Comparison of ENCODE assay signal across 8 cellular contexts in the genomic region with DNA sequence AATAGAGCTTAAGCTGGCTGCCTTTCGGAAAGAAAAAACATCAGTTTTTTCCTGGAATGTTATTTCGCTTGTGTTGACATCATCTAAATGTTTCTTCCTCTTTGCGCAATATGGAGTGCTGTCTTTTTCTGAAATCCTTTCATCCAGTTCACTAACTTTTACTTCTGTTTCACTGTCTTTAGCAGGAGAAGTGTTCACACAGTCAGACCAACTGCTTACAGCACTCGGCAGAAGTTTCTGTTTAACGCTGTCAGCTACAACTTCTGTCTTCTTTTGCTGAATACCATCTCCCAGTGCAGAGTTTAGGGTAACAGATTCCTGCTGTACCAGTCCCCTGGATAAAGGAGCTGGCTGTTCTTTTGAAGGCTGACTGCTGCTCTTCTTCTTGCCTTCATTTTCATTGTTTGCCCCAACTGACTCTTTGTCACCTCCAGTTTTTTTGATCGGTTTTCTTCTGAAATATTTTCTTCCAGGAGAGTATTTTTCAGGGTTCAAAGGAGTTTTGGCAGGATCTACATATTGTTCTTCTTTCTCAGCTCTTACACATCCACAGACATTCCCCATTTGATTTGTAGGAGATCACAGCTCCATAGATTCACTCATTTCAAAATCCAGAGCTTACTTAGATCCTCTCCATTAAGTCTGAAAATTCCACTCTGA. TPM values are rescaled to one million over a fixed set of nuclear protein-coding genes. Genes with fewer than 3 reads are reported as not detected.
A peak's percentile ranks its signal among the peaks of the same experiment; 100 is the strongest.
DNase-seq lines count a peak whose midpoint lies in the region; ATAC-seq and TF ChIP-seq lines count a peak whose summit lies in the region.

No MANE protein-coding gene starts in this region.

- 40% methylated on average over 6 of the region's 6 CpGs for WGBS in right cardiac atrium
- 51 to 79% (median 57%) methylated on average over 6 of the region's 6 CpGs for WGBS in stomach, 5 donors

- H3K27ac ChIP-seq in ascending aorta: peak overlapping the region; percentile 54 to 64
- peak overlapping the region; percentile 78 for H3K27ac ChIP-seq in right cardiac atrium (ENCODE audit: low read length)
- H3K27ac ChIP-seq in stomach: peak overlapping the region; percentile 52 to 87 (median 80)

- ATAC-seq in right cardiac atrium: peak; percentile 62
- ATAC-seq in GM21515 (IDR thresholded peaks at IDR 0.05; ENCODE audit: unreplicated experiment): no peak

- TF ChIP-seq EP300 in stomach (IDR thresholded peaks at IDR 0.05): no peak

- H3K4me1 ChIP-seq in ascending aorta (peaks cover 0 to 33% of the 10 kb centered on the region in 2 donors), right cardiac atrium (ENCODE audit: control insufficient read depth, insufficient read depth, low read length) (no peaks in the 10 kb centered on the region), stomach (peaks cover 0 to 56% (median 33%) of the 10 kb centered on the region in 4 donors)

- TF ChIP-seq CTCF in ascending aorta (IDR thresholded peaks at IDR 0.05) (no peak), stomach (IDR thresholded peaks at IDR 0.05) (no peak)

- H3K4me3 ChIP-seq in ascending aorta (peak overlapping the region; percentile 11 to 53), right cardiac atrium (ENCODE audit: low read length) (peak overlapping the region; percentile 70), stomach (peak overlapping the region; percentile 8 to 23 (median 20))

- TF ChIP-seq POLR2A in stomach (IDR thresholded peaks at IDR 0.05): no peak

- intact Hi-C loops in ascending aorta (cut with DNase I): loop anchor here (10.0 kb wide), 1 partner anchor 328 kb away; no protein-coding TSS in a partner anchor
- intact Hi-C loops in right cardiac atrium (cut with DNase I): loop anchor here in 1 of 4 donors (5.0 kb wide), 1 partner anchor 50 kb away; a partner anchor contains a TSS
- intact Hi-C loops in stomach (cut with DNase I; ENCODE audit: low total_unique reads): loop anchor here (10.0 kb wide), 1 partner anchor 152 kb away; no protein-coding TSS in a partner anchor

- H3K36me3 ChIP-seq in ascending aorta (no peaks in the 10 kb centered on the region), stomach (no peaks in the 10 kb centered on the region)

- H3K9me3 ChIP-seq in ascending aorta: no peaks in the 10 kb centered on the region
- H3K9me3 ChIP-seq in right cardiac atrium (ENCODE audit: control insufficient read depth, low read length): no peaks in the 10 kb centered on the region
- no peaks in the 10 kb centered on the region for H3K9me3 ChIP-seq in stomach

- H3K27me3 ChIP-seq in ascending aorta (no peaks in the 10 kb centered on the region), right cardiac atrium (ENCODE audit: control insufficient read depth, insufficient read depth) (no peaks in the 10 kb centered on the region), stomach (no peaks in the 10 kb centered on the region)

- DNase-seq in H4 (ENCODE audit: low spot score) (peak; percentile 32), ascending aorta (ENCODE audit: low spot score in 2 of 2) (no peak), right cardiac atrium (no peak), stomach (no peak), AML-193 (lab: John Stamatoyannopoulos, UW) (no peak)
- DNase-seq in stimulated activated CD4-positive, alpha-beta T cell treated with anti-CD3 and anti-CD28 coated beads, Interleukin-2, amount 100 ng/mL, for 24 hours: no peak
- no peak for DNase-seq in stimulated activated CD4-positive, alpha-beta T cell treated with anti-CD3 and anti-CD28 coated beads, Interleukin-4, amount 100 ng/mL, for 4 hours

RNA-seq across cellular contexts. Expression of a gene that starts 50.0 kb away (rescaled TPM):
- 69.5 and 75.5 TPM in 2 replicates for total RNA-seq in H4 (2014; rRNA removed; shearing (Covaris generic))
- total RNA-seq in ascending aorta (223 TPM), right cardiac atrium (100 to 1,000 TPM; 193 to 308 (median 237) TPM), stomach (100 to 1,000 TPM; 153 to 623 (median 322) TPM)
- polyA plus RNA-seq in right cardiac atrium (148 TPM), stomach (10 to 100 TPM; 16.3 to 68.6 (median 25.3) TPM)

Comparison
In these comparisons a context has a peak if more than half of its experiments do, and no peak if none do; other contexts are left out.
1. H3K4me3 ChIP-seq: peak in every context shown above with its lines; median percentile 70 in right cardiac atrium; 32 in ascending aorta; 20 in stomach.